In genomic region chr22:45867118-45867905, GRCh38 we compare ENCODE assay signal across 8 cellular contexts.
DNase-seq lines count a peak whose midpoint lies in the region; ATAC-seq and TF ChIP-seq lines count a peak whose summit lies in the region.

No MANE protein-coding gene starts in this region.

- intact Hi-C loops in OCI-LY7 (cut with micrococcal nuclease; ENCODE audit: unreplicated experiment): no loop called here

- H3K27ac Mint-ChIP-seq in chondrocyte (ENCODE audit: unreplicated experiment): no peak overlapping the region

- no peaks in the 10 kb centered on the region; the same call in 1 of the 2 replicates for H4K20me1 ChIP-seq in OCI-LY7 (ENCODE audit: insufficient read depth, low read length)

- peak; percentile 69 for DNase-seq in GM20000 (ENCODE audit: low spot score)
- DNase-seq in chondrocyte (ENCODE audit: low spot score): peak; percentile 93
- peak; percentile 70 for DNase-seq in iPS-NIHi7 (ENCODE audit: extremely low spot score)
- no peak for DNase-seq in skeletal muscle cell (ENCODE audit: low read depth)
- DNase-seq in NCI-H2029 (lab: John Stamatoyannopoulos, UW): no peak
- no peak for DNase-seq in LoVo (ENCODE audit: low spot score)
- no peak for DNase-seq in OCI-LY7 (ENCODE audit: low spot score)

- no peaks in the 10 kb centered on the region for H3K79me2 ChIP-seq in OCI-LY7 (ENCODE audit: insufficient read depth, low read depth, low read length)

- no peaks in the 10 kb centered on the region for H3K9me3 ChIP-seq in OCI-LY7 (ENCODE audit: low read length)

- peaks cover 3% of the 10 kb centered on the region for H3K36me3 Mint-ChIP-seq in chondrocyte (ENCODE audit: low read depth)

- H2AFZ ChIP-seq in OCI-LY7 (ENCODE audit: low read length): no peak overlapping the region

- no peaks in the 10 kb centered on the region for H3K36me3 ChIP-seq in OCI-LY7 (ENCODE audit: insufficient read depth, low read length)

- peak overlapping the region; percentile 57 for H3K4me3 Mint-ChIP-seq in chondrocyte (ENCODE audit: unreplicated experiment)

- ATAC-seq in GM18520 (IDR thresholded peaks at IDR 0.05; ENCODE audit: unreplicated experiment): no peak

- no peaks in the 10 kb centered on the region for H3K9me2 ChIP-seq in OCI-LY7 (ENCODE audit: insufficient read depth, low read length)

- CTCF ChIA-PET in OCI-LY7 (lab: Charles Lee; ENCODE audit: unreplicated experiment): no interaction called here

- no peak overlapping the region for H3K27ac ChIP-seq in OCI-LY7 (ENCODE audit: low read depth, low read length, poor library complexity, severe bottlenecking)

- peaks cover 18% of the 10 kb centered on the region for H3K27me3 Mint-ChIP-seq in chondrocyte (ENCODE audit: low read depth)

- H3K4me1 Mint-ChIP-seq in chondrocyte (ENCODE audit: low read depth): peaks cover 20% of the 10 kb centered on the region

- H3K9me3 Mint-ChIP-seq in chondrocyte (ENCODE audit: low read depth): peaks cover 5% of the 10 kb centered on the region

- H3K4me2 ChIP-seq in OCI-LY7 (ENCODE audit: low read length): no peak overlapping the region

- TF ChIP-seq CTCF in GM20000 (IDR thresholded peaks at IDR 0.05; ENCODE audit: extremely low read depth, missing control alignments) (no peak), chondrocyte (IDR thresholded peaks at IDR 0.05) (peak; percentile 75), OCI-LY7 (conservative IDR thresholded peaks at IDR 0.05; ENCODE audit: low read length) (no peak)

- peak overlapping the region; percentile 26 for H3K4me3 ChIP-seq in skeletal muscle cell (ENCODE audit: low read depth, low read length)
- H3K4me3 ChIP-seq in OCI-LY7 (ENCODE audit: low read depth, low read length, poor library complexity, severe bottlenecking): no peak overlapping the region

- no peaks in the 10 kb centered on the region for H3K4me1 ChIP-seq in OCI-LY7 (ENCODE audit: insufficient read depth, low read length, poor library complexity, severe bottlenecking)

- POLR2A ChIA-PET in OCI-LY7 (lab: Charles Lee): no interaction called here

- no TSS peak for BruUV-seq in OCI-LY7 (replicated peaks; lab: Mats Ljungman, UMichigan)

Comparison
In these comparisons a context has a peak if more than half of its experiments do, and no peak if none do; other contexts are left out.
1. DNase-seq: peak in GM20000 (single experiment), chondrocyte (single experiment) and iPS-NIHi7 (single experiment); none in skeletal muscle cell (single experiment), NCI-H2029 (single experiment), LoVo (single experiment) and OCI-LY7 (single experiment).